Comparison of ENCODE assay signal across 12 cellular contexts in genomic region chr5:10987291-10987806, GRCh38.
DNase-seq lines count a peak whose midpoint lies in the region; ATAC-seq, FAIRE-seq and TF ChIP-seq lines count a peak whose summit lies in the region.
"Had no signal": no experiment of that assay in that cellular context is flagged by ENCODE, and none has a peak within 500 bp of the region (broad histone marks: within the 10 kb centered on the region; RNA-seq: fewer than 3 reads in every experiment).

No MANE protein-coding gene starts in this region.

- H3K36me3 ChIP-seq in small intestine (ENCODE audit: control insufficient read depth in 2 of 2, insufficient read depth in 2 of 2, low read length in 2 of 2) = no peaks in the 10 kb centered on the region
- H3K36me3 ChIP-seq: SJSA1 had no signal

- H3K27me3 ChIP-seq in right cardiac atrium (ENCODE audit: control insufficient read depth, insufficient read depth) (no peaks in the 10 kb centered on the region), small intestine (ENCODE audit: control insufficient read depth in 2 of 2, insufficient read depth in 2 of 2, low read length in 2 of 2) (no peaks in the 10 kb centered on the region)
- H3K27me3 ChIP-seq: SJSA1 had no signal

- FAIRE-seq in small intestine (lab: Jason Lieb, UNC) = no peak
- FAIRE-seq: A549 had no signal

- H3K36me3 Mint-ChIP-seq in T-helper 17 cell (ENCODE audit: low read depth) = peaks cover 7% of the 10 kb centered on the region
- H3K36me3 Mint-ChIP-seq: CD8-positive, alpha-beta memory T cell had no signal

- no peak for DNase-seq in right cardiac atrium
- DNase-seq in Right ventricle myocardium inferior (ENCODE audit: missing footprints) = no peak
- no peak for DNase-seq in T-helper 17 cell
- DNase-seq in fibroblast of mammary gland (ENCODE audit: low read depth) = peak; percentile 14
- DNase-seq in small intestine = no peak
- no peak for DNase-seq in sciatic nerve (ENCODE audit: low spot score)
- DNase-seq: NCI-H1092 treated with DMSO at 0.1 percent for 48 hours had no signal

- H3K27me3 Mint-ChIP-seq in T-helper 17 cell = peaks cover 45% of the 10 kb centered on the region

- intact Hi-C loops in right cardiac atrium (cut with DNase I) (no loop called here), Right ventricle myocardium inferior (cut with DNase I) (loop anchor here (5.0 to 10.0 kb wide), 6 partner anchors 55 to 290 kb away; no protein-coding TSS in a partner anchor), sciatic nerve (cut with DNase I) (no loop called here)

- H3K4me3 ChIP-seq in right cardiac atrium (ENCODE audit: low read length) = no peak overlapping the region
- no peak overlapping the region for H3K4me3 ChIP-seq in fibroblast of mammary gland (ENCODE audit: control insufficient read depth, low read depth, low read length)
- H3K4me3 ChIP-seq in small intestine (ENCODE audit: low read depth in 1 of 2, low read length in 2 of 2) = no peak overlapping the region
- H3K4me3 ChIP-seq: A549, SJSA1 had no signal

- no peak for TF ChIP-seq CTCF in fibroblast of mammary gland (conservative IDR thresholded peaks at IDR 0.05; ENCODE audit: control insufficient read depth, insufficient read depth, low read depth, low read length)

- H3K27ac ChIP-seq in right cardiac atrium (ENCODE audit: low read length) (peak overlapping the region; percentile 60), small intestine (ENCODE audit: low read depth in 1 of 2, low read length in 1 of 2) (no peak overlapping the region)
- H3K27ac ChIP-seq: A549, SJSA1 had no signal

- ATAC-seq in right cardiac atrium = peak in 1 of 2 donors; percentile 10
- no peak for ATAC-seq in Right ventricle myocardium inferior
- ATAC-seq in T-helper 17 cell = no peak
- ATAC-seq in HG02840 (IDR thresholded peaks at IDR 0.05; ENCODE audit: low FRiP score, unreplicated experiment) = no peak
- ATAC-seq in sciatic nerve = no peak

- H3K4me1 ChIP-seq in right cardiac atrium (ENCODE audit: control insufficient read depth, insufficient read depth, low read length) (peaks cover 3% of the 10 kb centered on the region), small intestine (ENCODE audit: control insufficient read depth in 2 of 2, insufficient read depth in 1 of 2, low read depth in 1 of 2, low read length in 1 of 2) (peaks cover 0 to 2% of the 10 kb centered on the region in 2 donors)
- H3K4me1 ChIP-seq: A549, SJSA1 had no signal

- H3K27ac Mint-ChIP-seq in T-helper 17 cell = peak overlapping the region; percentile 19
- H3K27ac Mint-ChIP-seq: H9 had no signal

- H3K4me1 Mint-ChIP-seq in T-helper 17 cell = peaks cover 14% of the 10 kb centered on the region

- no peaks in the 10 kb centered on the region for H3K9me3 ChIP-seq in right cardiac atrium (ENCODE audit: control insufficient read depth, low read length)
- no peaks in the 10 kb centered on the region for H3K9me3 ChIP-seq in T-helper 17 cell (ENCODE audit: control insufficient read depth, low read length, poor library complexity, severe bottlenecking)
- H3K9me3 ChIP-seq in small intestine (ENCODE audit: control insufficient read depth, low read depth) = no peaks in the 10 kb centered on the region
- H3K9me3 ChIP-seq: A549, SJSA1 had no signal

- H3K4me3 Mint-ChIP-seq in T-helper 17 cell = no peak overlapping the region

- 21% methylated on average over 7 of the region's 7 CpGs for WGBS in right cardiac atrium
- WGBS in small intestine, 3 donors = 66 to 77% (median 70%) methylated on average over 7 of the region's 7 CpGs
